ENCODE assay signal across 11 cellular contexts in the genomic region with DNA sequence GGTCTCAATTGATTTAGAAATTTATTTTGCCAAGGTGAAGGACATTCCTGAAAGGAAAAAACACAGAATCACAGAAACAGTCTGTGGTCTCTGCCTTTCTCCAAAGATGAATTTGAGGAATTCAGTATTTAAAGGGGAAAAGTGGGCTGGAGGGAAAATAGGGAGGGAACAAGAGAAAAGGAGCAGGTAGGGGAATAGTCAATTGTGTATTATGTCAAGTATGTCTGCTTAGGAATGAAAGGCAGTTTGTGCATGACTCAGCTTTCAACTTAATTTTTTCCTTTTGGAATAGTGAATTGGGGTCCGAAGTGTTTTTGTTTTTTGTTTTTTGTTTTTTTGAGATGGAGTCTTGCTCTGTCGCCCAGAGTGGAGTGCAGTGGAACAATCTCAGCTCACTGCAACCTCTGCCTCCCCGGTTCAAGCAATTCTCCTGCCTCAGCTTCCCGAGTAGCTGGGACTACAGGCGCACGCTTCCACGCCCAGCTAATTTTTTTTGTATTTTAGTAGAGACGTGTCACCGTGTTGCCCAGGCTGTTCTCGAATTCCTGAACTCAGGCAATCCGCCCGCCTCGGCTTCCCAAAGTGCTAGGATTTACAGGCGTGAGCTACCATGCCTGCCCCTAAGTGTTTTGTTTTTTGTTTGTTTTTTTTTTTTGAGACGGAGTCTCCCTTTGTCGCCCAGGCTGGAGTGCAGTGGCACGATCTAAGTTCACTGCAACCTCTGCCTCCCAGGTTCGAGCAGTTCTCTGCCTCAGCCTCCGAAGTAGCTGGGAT.
DNase-seq lines count a peak whose midpoint lies in the region; ATAC-seq, FAIRE-seq and TF ChIP-seq lines count a peak whose summit lies in the region.
"Had no signal": no experiment of that assay in that cellular context is flagged by ENCODE, and none has a peak within 500 bp of the region (broad histone marks: within the 10 kb centered on the region; RNA-seq: fewer than 3 reads in every experiment).

No MANE protein-coding gene starts in this region.

- H3K4me2 ChIP-seq in Loucy (ENCODE audit: low read depth, low read length, poor library complexity, severe bottlenecking) (peak overlapping the region; percentile 79), K562 (ENCODE audit: insufficient read depth, low read length) (peak overlapping the region; percentile 99)

- no peaks in the 10 kb centered on the region for H3K27me3 Mint-ChIP-seq in osteocyte (ENCODE audit: unreplicated experiment)

- in situ Hi-C loops in K562 (cut with MboI) = no loop called here

- H3K36me3 Mint-ChIP-seq in osteocyte (ENCODE audit: unreplicated experiment) = no peaks in the 10 kb centered on the region

- no peak for TF ChIP-seq CTCF in Loucy (conservative IDR thresholded peaks at IDR 0.05; ENCODE audit: low read length)
- no peak for TF ChIP-seq CTCF in K562 (IDR thresholded peaks at IDR 0.05 in 2 of 3, conservative IDR thresholded peaks at IDR 0.05 in 1 of 3; ENCODE audit: insufficient read depth in 2 of 3, low read depth in 1 of 3, low read length in 3 of 3)
- no peak for TF ChIP-seq CTCF in osteocyte (IDR thresholded peaks at IDR 0.05)
- TF ChIP-seq CTCF in body of pancreas (IDR thresholded peaks at IDR 0.05) = no peak

- H3K9ac ChIP-seq in ES-I3 (ENCODE audit: low read depth, low read length) (peak overlapping the region; percentile 97), Loucy (ENCODE audit: low read depth, low read length, poor library complexity, severe bottlenecking) (peak overlapping the region; percentile 78), K562 (ENCODE audit: insufficient read depth in 1 of 2, low read depth in 2 of 2, low read length in 2 of 2) (peak overlapping the region; percentile 38 to 94; a peak in 3 of 4 replicates)

- peaks cover 17% of the 10 kb centered on the region for H4K20me1 ChIP-seq in Loucy (ENCODE audit: insufficient read depth, low read length, poor library complexity, severe bottlenecking)
- 0 out of 2 replicates have a peak, but pooled peaks cover 6% of the 10 kb centered on the region for H4K20me1 ChIP-seq in K562 (replicated peaks; ENCODE audit: control insufficient read depth, insufficient read depth, low read length)

- no TSS peak for BruUV-seq in K562 (replicated peaks; lab: Mats Ljungman, UMichigan)

- no peaks in the 10 kb centered on the region for H3K36me3 ChIP-seq in ES-I3 (ENCODE audit: insufficient read depth, low read length)
- no peaks in the 10 kb centered on the region for H3K36me3 ChIP-seq in Loucy (ENCODE audit: insufficient read depth, low read length)
- H3K36me3 ChIP-seq in K562 (ENCODE audit: control insufficient read depth, insufficient read depth, low read length) = peaks cover 3% of the 10 kb centered on the region; the same call in 2 of the 3 replicates
- no peaks in the 10 kb centered on the region for H3K36me3 ChIP-seq in body of pancreas (replicated peaks in 1 of 2; ENCODE audit: insufficient read depth in 1 of 2, low read depth in 2 of 2)
- H3K36me3 ChIP-seq: esophagus squamous epithelium had no signal

- H2AFZ ChIP-seq in Loucy (ENCODE audit: low read length) = no peak overlapping the region
- peak overlapping the region; percentile 99 for H2AFZ ChIP-seq in K562 (ENCODE audit: low read depth, low read length)

- peak overlapping the region; percentile 81 for H3K4me3 ChIP-seq in Loucy (ENCODE audit: low read length, poor library complexity, severe bottlenecking)
- H3K4me3 ChIP-seq in K562 = peak overlapping the region; percentile 95
- H3K4me3 ChIP-seq in body of pancreas = no peak overlapping the region

- CTCF ChIA-PET in K562 (lab: Yijun Ruan, JAX; ENCODE audit: low intra/inter-chr PET ratio) = no interaction called here

- no peaks in the 10 kb centered on the region for H3K9me3 ChIP-seq in ES-I3 (ENCODE audit: control insufficient read depth, insufficient read depth, low read length)
- no peaks in the 10 kb centered on the region for H3K9me3 ChIP-seq in Loucy (ENCODE audit: insufficient read depth, low read depth, low read length)
- no peaks in the 10 kb centered on the region for H3K9me3 ChIP-seq in K562 (replicated peaks; ENCODE audit: control insufficient read depth, insufficient read depth, low read depth, low read length)
- H3K9me3 ChIP-seq in body of pancreas = no peaks in the 10 kb centered on the region
- H3K9me3 ChIP-seq: esophagus squamous epithelium had no signal

- no peaks in the 10 kb centered on the region for H3K9me3 Mint-ChIP-seq in osteocyte (ENCODE audit: unreplicated experiment)

- no peak for TF ChIP-seq RAD21 in K562 (CRISPR knock-in tag; conservative IDR thresholded peaks at IDR 0.05 in 1 of 2, IDR thresholded peaks at IDR 0.05 in 1 of 2)

- no peak for FAIRE-seq in K562 (lab: Jason Lieb, UNC)
- FAIRE-seq: RCC 7860 had no signal

- 64% methylated on average over 18 of the region's 19 CpGs for WGBS in K562 (ENCODE audit: insufficient coverage, low coverage, missing lambda C conversion rate)
- 90 to 94% methylated on average over 19 of the region's 19 CpGs for WGBS in body of pancreas, 2 donors

- POLR2A ChIA-PET in K562 (lab: Yijun Ruan, JAX) = interaction anchor here (0.6 to 4.5 kb wide), 7 partner anchors 10 to 633 kb away, joined by 3 to 40 read pairs (median 3); no protein-coding TSS in a partner anchor

- H3K79me2 ChIP-seq in Loucy (ENCODE audit: insufficient read depth, low read length) (peaks cover 25% of the 10 kb centered on the region), K562 (ENCODE audit: control insufficient read depth, insufficient read depth, low read length) (peaks cover 40% of the 10 kb centered on the region)

- peak in 1 of 4 experiments; percentile 14 for DNase-seq in K562 (ENCODE audit: extremely low read depth in 1 of 4, low spot score in 3 of 4)
- no peak for DNase-seq in osteocyte (ENCODE audit: extremely low spot score, unreplicated experiment)
- DNase-seq in germinal center (ENCODE audit: low spot score) = no peak
- no peak for DNase-seq in foreskin melanocyte
- DNase-seq in body of pancreas = no peak
- DNase-seq: esophagus squamous epithelium, GF-D8, NCI-H1105 had no signal

- 0 out of 2 replicates have a peak, but pooled peaks cover 4% of the 10 kb centered on the region for H3F3A ChIP-seq in Loucy (ENCODE audit: low read depth)

- H3K27ac Mint-ChIP-seq in osteocyte (ENCODE audit: unreplicated experiment) = peak overlapping the region; percentile 97

- no peaks in the 10 kb centered on the region for H3K9me2 ChIP-seq in Loucy (replicated peaks; ENCODE audit: low read depth, low read length)

- no peak for TF ChIP-seq EP300 in K562 (IDR thresholded peaks at IDR 0.05; ENCODE audit: low read length)

- peaks cover 25% of the 10 kb centered on the region for H3K4me1 Mint-ChIP-seq in osteocyte (ENCODE audit: unreplicated experiment)

- peak overlapping the region; percentile 96 for H3K4me3 Mint-ChIP-seq in osteocyte (ENCODE audit: unreplicated experiment)

- ATAC-seq in K562 (no peak), body of pancreas (no peak)

- H3K4me1 ChIP-seq in ES-I3 (ENCODE audit: insufficient read depth, low read length) = peaks cover 11% of the 10 kb centered on the region
- H3K4me1 ChIP-seq in Loucy (ENCODE audit: insufficient read depth, low read length, poor library complexity, severe bottlenecking) = peaks cover 23% of the 10 kb centered on the region
- peaks cover 14 to 25% of the 10 kb centered on the region in 2 experiments for H3K4me1 ChIP-seq in K562 (replicated peaks in 1 of 2; ENCODE audit: control insufficient read depth in 2 of 2, insufficient read depth in 2 of 2, low read length in 2 of 2)
- peaks cover 17% of the 10 kb centered on the region for H3K4me1 ChIP-seq in body of pancreas

- intact Hi-C loops in K562 (cut with micrococcal nuclease) (no loop called here), body of pancreas (cut with DNase I) (no loop called here)

- H3K27ac ChIP-seq in K562 (ENCODE audit: extremely low read depth, low read depth, low read length) (peak overlapping the region; percentile 97), body of pancreas (peak overlapping the region in 1 of 4 donors; percentile 100)

- no peaks in the 10 kb centered on the region for H3K9me1 ChIP-seq in K562 (ENCODE audit: control insufficient read depth, insufficient read depth, low read length)

- TF ChIP-seq POLR2A in K562 (conservative IDR thresholded peaks at IDR 0.05) (no peak; the same call in 1 of the 2 replicates), body of pancreas (IDR thresholded peaks at IDR 0.05) (no peak)

- H3K27me3 ChIP-seq in Loucy (ENCODE audit: insufficient read depth, low read length, poor library complexity, severe bottlenecking) (no peaks in the 10 kb centered on the region), K562 (ENCODE audit: control insufficient read depth in 2 of 2, insufficient read depth in 2 of 2, low read length in 2 of 2) (no peaks in the 10 kb centered on the region), body of pancreas (no peaks in the 10 kb centered on the region)
- H3K27me3 ChIP-seq: esophagus squamous epithelium had no signal

TF ChIP-seq in K562, 482 proteins besides CTCF, POLR2A, EP300 and RAD21 (continues in another document):
- TF ChIP-seq C11orf30 (IDR thresholded peaks at IDR 0.05; ENCODE audit: low read depth) (peak; percentile 90), BRD9 (IDR thresholded peaks at IDR 0.05; ENCODE audit: low read depth, partially characterized antibody) (peak; percentile 51), NFATC3 (IDR thresholded peaks at IDR 0.05) (peak; percentile 69; the same call in 1 of the 2 replicates)
- TF ChIP-seq, protein P1, sequence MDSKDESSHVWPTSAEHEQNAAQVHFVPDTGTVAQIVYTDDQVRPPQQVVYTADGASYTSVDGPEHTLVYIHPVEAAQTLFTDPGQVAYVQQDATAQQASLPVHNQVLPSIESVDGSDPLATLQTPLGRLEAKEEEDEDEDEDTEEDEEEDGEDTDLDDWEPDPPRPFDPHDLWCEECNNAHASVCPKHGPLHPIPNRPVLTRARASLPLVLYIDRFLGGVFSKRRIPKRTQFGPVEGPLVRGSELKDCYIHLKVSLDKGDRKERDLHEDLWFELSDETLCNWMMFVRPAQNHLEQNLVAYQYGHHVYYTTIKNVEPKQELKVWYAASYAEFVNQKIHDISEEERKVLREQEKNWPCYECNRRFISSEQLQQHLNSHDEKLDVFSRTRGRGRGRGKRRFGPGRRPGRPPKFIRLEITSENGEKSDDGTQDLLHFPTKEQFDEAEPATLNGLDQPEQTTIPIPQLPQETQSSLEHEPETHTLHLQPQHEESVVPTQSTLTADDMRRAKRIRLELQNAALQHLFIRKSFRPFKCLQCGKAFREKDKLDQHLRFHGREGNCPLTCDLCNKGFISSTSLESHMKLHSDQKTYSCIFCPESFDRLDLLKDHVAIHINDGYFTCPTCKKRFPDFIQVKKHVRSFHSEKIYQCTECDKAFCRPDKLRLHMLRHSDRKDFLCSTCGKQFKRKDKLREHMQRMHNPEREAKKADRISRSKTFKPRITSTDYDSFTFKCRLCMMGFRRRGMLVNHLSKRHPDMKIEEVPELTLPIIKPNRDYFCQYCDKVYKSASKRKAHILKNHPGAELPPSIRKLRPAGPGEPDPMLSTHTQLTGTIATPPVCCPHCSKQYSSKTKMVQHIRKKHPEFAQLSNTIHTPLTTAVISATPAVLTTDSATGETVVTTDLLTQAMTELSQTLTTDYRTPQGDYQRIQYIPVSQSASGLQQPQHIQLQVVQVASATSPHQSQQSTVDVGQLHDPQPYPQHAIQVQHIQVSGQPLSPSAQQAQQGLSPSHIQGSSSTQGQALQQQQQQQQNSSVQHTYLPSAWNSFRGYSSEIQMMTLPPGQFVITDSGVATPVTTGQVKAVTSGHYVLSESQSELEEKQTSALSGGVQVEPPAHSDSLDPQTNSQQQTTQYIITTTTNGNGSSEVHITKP (IDR thresholded peaks at IDR 0.05; ENCODE audit: partially characterized antibody) = peak; percentile 58

Comparison
In these comparisons a context has a peak if more than half of its experiments do, and no peak if none do; other contexts are left out.
1. H3K4me3 ChIP-seq: peak in Loucy (single experiment) and K562 (single experiment); none in body of pancreas (0 of 2).
2. Peak in every context shown above with its lines, with median percentiles within 50 percentile points of each other: H3K9ac ChIP-seq.